Comparison of ENCODE assay signal across 10 cellular contexts in the genomic region with DNA sequence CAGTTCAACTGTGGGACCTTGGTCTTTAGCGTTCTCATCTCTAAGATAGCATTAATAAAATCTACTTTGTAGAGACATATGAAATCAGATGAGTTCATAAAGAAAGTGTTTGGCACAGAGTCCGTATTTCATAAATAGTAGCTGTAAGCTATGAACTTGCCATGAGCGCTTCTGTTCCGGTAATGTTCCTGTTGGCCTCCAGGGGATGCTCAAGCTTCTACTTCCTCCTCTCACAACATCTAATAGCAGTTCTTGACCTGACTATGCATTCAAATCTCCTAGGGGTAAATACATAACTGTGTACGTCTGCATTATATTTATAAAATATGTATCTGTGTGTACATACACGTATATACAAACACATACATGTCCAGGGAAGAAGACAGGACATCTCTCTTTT.
DNase-seq lines count a peak whose midpoint lies in the region; ATAC-seq and TF ChIP-seq lines count a peak whose summit lies in the region.
"Had no signal": no experiment of that assay in that cellular context is flagged by ENCODE, and none has a peak within 500 bp of the region (broad histone marks: within the 10 kb centered on the region; RNA-seq: fewer than 3 reads in every experiment).

No MANE protein-coding gene starts in this region.

- TF ChIP-seq RAD21 in HCT116 (IDR thresholded peaks at IDR 0.05; ENCODE audit: low read depth): peak; percentile 61

- BruUV-seq in HCT116 (replicated peaks; lab: Mats Ljungman, UMichigan): no TSS peak

- CTCF ChIA-PET in HCT116 (lab: Charles Lee): interaction anchor here (0.9 to 1.0 kb wide), 2 partner anchors 23 to 119 kb away, joined by 3 to 4 read pairs; no protein-coding TSS in a partner anchor

- TF ChIP-seq POLR2A in HCT116 (IDR thresholded peaks at IDR 0.05; ENCODE audit: borderline replicate concordance, extremely low read depth, insufficient read depth, insufficient read length): no peak
- TF ChIP-seq POLR2A in gastrocnemius medialis (IDR thresholded peaks at IDR 0.05): no peak
- no peak for TF ChIP-seq POLR2A in Peyer's patch (IDR thresholded peaks at IDR 0.05)

- H3K4me3 ChIP-seq in HCT116 (replicated peaks in 1 of 2; ENCODE audit: low read depth in 1 of 2, low read length in 2 of 2) (no peak overlapping the region), hepatocyte (no peak overlapping the region), gastrocnemius medialis (no peak overlapping the region), Peyer's patch (no peak overlapping the region)

- H3K9me2 ChIP-seq in HCT116 (ENCODE audit: insufficient read depth) (no peaks in the 10 kb centered on the region), hepatocyte (replicated peaks; ENCODE audit: insufficient read depth) (no peaks in the 10 kb centered on the region)

- ATAC-seq in HCT116 (peak; percentile 85), gastrocnemius medialis (no peak)

- intact Hi-C loops in HCT116 (cut with micrococcal nuclease) (loop anchor here (5.0 kb wide), 1 partner anchor 145 kb away; no protein-coding TSS in a partner anchor), gastrocnemius medialis (cut with DNase I; ENCODE audit: low total_unique reads) (no loop called here)

- H3K4me1 ChIP-seq in HCT116 (ENCODE audit: control insufficient read depth in 1 of 2, insufficient read depth in 2 of 2, low read length in 2 of 2): no peaks in the 10 kb centered on the region
- H3K4me1 ChIP-seq in hepatocyte (ENCODE audit: insufficient read depth): peaks cover 14% of the 10 kb centered on the region
- H3K4me1 ChIP-seq in gastrocnemius medialis: no peaks in the 10 kb centered on the region
- no peaks in the 10 kb centered on the region for H3K4me1 ChIP-seq in Peyer's patch

- H3K36me3 ChIP-seq in HCT116 (ENCODE audit: control insufficient read depth in 1 of 2, insufficient read depth in 2 of 2, low read length in 2 of 2) (no peaks in the 10 kb centered on the region), hepatocyte (replicated peaks; ENCODE audit: insufficient read depth, low read depth) (no peaks in the 10 kb centered on the region), gastrocnemius medialis (no peaks in the 10 kb centered on the region), Peyer's patch (no peaks in the 10 kb centered on the region)

- in situ Hi-C loops in gastrocnemius medialis (cut with MboI; ENCODE audit: low sequenced_read_pairs in 4 of 4): no loop called here

- 92% methylated on average over 6 of the region's 6 CpGs for WGBS in hepatocyte (ENCODE audit: low lambda C conversion rate, missing lambda C conversion rate)

- TF ChIP-seq CTCF in HCT116 (IDR thresholded peaks at IDR 0.05 in 2 of 3, conservative IDR thresholded peaks at IDR 0.05 in 1 of 3; ENCODE audit: borderline replicate concordance in 1 of 3, insufficient read depth in 1 of 3, low read depth in 2 of 3, low read length in 2 of 3): peak; percentile 43 to 71 (median 70); a peak in 5 of 6 replicates
- peak; percentile 12 for TF ChIP-seq CTCF in hepatocyte (IDR thresholded peaks at IDR 0.05; ENCODE audit: poor library complexity)
- TF ChIP-seq CTCF in gastrocnemius medialis (IDR thresholded peaks at IDR 0.05 in 4 of 5, conservative IDR thresholded peaks at IDR 0.05 in 1 of 5): no peak
- TF ChIP-seq CTCF in Peyer's patch (IDR thresholded peaks at IDR 0.05): peak in 2 of 6 experiments; percentile 15 to 21

- H2AFZ ChIP-seq in HCT116 (ENCODE audit: low read depth, low read length, poor library complexity, severe bottlenecking): no peak overlapping the region
- no peak overlapping the region for H2AFZ ChIP-seq in hepatocyte

- H3K27me3 ChIP-seq in HCT116 (ENCODE audit: insufficient read depth, low read length) (peaks cover 32% of the 10 kb centered on the region), hepatocyte (no peaks in the 10 kb centered on the region), gastrocnemius medialis (no peaks in the 10 kb centered on the region), Peyer's patch (no peaks in the 10 kb centered on the region)

- no peak overlapping the region for H3K9ac ChIP-seq in HCT116 (ENCODE audit: low read length)

- POLR2A ChIA-PET in HCT116 (lab: Charles Lee): no interaction called here

- H3K27ac ChIP-seq in HCT116 (ENCODE audit: low read depth, low read length): no peak overlapping the region
- H3K27ac ChIP-seq in hepatocyte: no peak overlapping the region
- no peak overlapping the region for H3K27ac ChIP-seq in gastrocnemius medialis
- H3K27ac ChIP-seq in Peyer's patch: no peak overlapping the region

- no peak overlapping the region for H3K4me2 ChIP-seq in HCT116 (ENCODE audit: low read length)
- no peak overlapping the region for H3K4me2 ChIP-seq in hepatocyte

- H3K9me3 ChIP-seq in HCT116 (ENCODE audit: control insufficient read depth in 1 of 2, insufficient read depth in 1 of 2, low read depth in 1 of 2, low read length in 2 of 2) (no peaks in the 10 kb centered on the region), hepatocyte (ENCODE audit: low read depth) (no peaks in the 10 kb centered on the region), gastrocnemius medialis (no peaks in the 10 kb centered on the region), Peyer's patch (no peaks in the 10 kb centered on the region)

- H4K20me1 ChIP-seq in HCT116 (ENCODE audit: insufficient read depth): no peaks in the 10 kb centered on the region
- H4K20me1 ChIP-seq in hepatocyte (ENCODE audit: insufficient read depth, poor library complexity, severe bottlenecking): no peaks in the 10 kb centered on the region

- DNase-seq in AML-193 (lab: John Stamatoyannopoulos, UW) (peak; percentile 40 to 43), HCT116 (ENCODE audit: low read depth, low spot score) (peak; percentile 7), RKO (ENCODE audit: low spot score) (peak; percentile 25), hepatocyte (ENCODE audit: low spot score) (no peak), GM19240 (ENCODE audit: insufficient read length, low spot score) (no peak), gastrocnemius medialis (no peak), Peyer's patch (no peak)
- DNase-seq in stimulated activated CD4-positive, alpha-beta T cell treated with anti-CD3 and anti-CD28 coated beads, Interleukin-2, amount 100 ng/mL, for 48 hours: no peak
- DNase-seq: activated naive CD8-positive, alpha-beta T cell treated with anti-CD3 and anti-CD28 coated beads, Interleukin-2, amount 10 ng/mL, durations not matched to agents 7 days and 5 days; hypothalamus had no signal

- H3K79me2 ChIP-seq in HCT116 (ENCODE audit: insufficient read depth, low read length): no peaks in the 10 kb centered on the region
- no peaks in the 10 kb centered on the region for H3K79me2 ChIP-seq in hepatocyte

- RAD21 ChIA-PET in HCT116 (lab: Charles Lee; ENCODE audit: low non-redundant PET in 1 of 2, low total read pairs in 2 of 2, uncharacterized antibody in 2 of 2, unreplicated experiment in 2 of 2): no interaction called here

TF ChIP-seq in HCT116, 20 proteins besides CTCF, POLR2A, EP300 and RAD21:
- no peak for TF ChIP-seq SIN3A (IDR thresholded peaks at IDR 0.05; ENCODE audit: low read depth)
- TF ChIP-seq JUND (IDR thresholded peaks at IDR 0.05): no peak
- no peak for TF ChIP-seq ELF1 (IDR thresholded peaks at IDR 0.05; ENCODE audit: borderline replicate concordance, low read depth)
- TF ChIP-seq YY1 (IDR thresholded peaks at IDR 0.05; ENCODE audit: extremely low read depth, insufficient replicate concordance, low read depth, low read length): no peak
- TF ChIP-seq CEBPB (IDR thresholded peaks at IDR 0.05; ENCODE audit: low read depth): no peak
- TF ChIP-seq ZFX (IDR thresholded peaks at IDR 0.05): no peak
- no peak for TF ChIP-seq CBX3 (IDR thresholded peaks at IDR 0.05; ENCODE audit: low read depth)
- no peak for TF ChIP-seq EGR1 (IDR thresholded peaks at IDR 0.05; ENCODE audit: low read depth)
- no peak for TF ChIP-seq SRF (IDR thresholded peaks at IDR 0.05; ENCODE audit: low read depth)
- TF ChIP-seq ZNF274 (IDR thresholded peaks at IDR 0.05; ENCODE audit: low read depth, low read length): no peak
- no peak for TF ChIP-seq EZH2 (IDR thresholded peaks at IDR 0.05)
- TF ChIP-seq TCF7L2 (IDR thresholded peaks at IDR 0.05; ENCODE audit: borderline replicate concordance, extremely low read depth, insufficient read depth, insufficient read length): no peak
- no peak for TF ChIP-seq POLR2AphosphoS5 (IDR thresholded peaks at IDR 0.05; ENCODE audit: low read depth, low read length)
- TF ChIP-seq, protein P1, sequence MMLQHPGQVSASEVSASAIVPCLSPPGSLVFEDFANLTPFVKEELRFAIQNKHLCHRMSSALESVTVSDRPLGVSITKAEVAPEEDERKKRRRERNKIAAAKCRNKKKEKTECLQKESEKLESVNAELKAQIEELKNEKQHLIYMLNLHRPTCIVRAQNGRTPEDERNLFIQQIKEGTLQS (IDR thresholded peaks at IDR 0.05): no peak
- no peak for TF ChIP-seq FOSL1 (IDR thresholded peaks at IDR 0.05; ENCODE audit: low read depth)
- TF ChIP-seq, protein P2, sequence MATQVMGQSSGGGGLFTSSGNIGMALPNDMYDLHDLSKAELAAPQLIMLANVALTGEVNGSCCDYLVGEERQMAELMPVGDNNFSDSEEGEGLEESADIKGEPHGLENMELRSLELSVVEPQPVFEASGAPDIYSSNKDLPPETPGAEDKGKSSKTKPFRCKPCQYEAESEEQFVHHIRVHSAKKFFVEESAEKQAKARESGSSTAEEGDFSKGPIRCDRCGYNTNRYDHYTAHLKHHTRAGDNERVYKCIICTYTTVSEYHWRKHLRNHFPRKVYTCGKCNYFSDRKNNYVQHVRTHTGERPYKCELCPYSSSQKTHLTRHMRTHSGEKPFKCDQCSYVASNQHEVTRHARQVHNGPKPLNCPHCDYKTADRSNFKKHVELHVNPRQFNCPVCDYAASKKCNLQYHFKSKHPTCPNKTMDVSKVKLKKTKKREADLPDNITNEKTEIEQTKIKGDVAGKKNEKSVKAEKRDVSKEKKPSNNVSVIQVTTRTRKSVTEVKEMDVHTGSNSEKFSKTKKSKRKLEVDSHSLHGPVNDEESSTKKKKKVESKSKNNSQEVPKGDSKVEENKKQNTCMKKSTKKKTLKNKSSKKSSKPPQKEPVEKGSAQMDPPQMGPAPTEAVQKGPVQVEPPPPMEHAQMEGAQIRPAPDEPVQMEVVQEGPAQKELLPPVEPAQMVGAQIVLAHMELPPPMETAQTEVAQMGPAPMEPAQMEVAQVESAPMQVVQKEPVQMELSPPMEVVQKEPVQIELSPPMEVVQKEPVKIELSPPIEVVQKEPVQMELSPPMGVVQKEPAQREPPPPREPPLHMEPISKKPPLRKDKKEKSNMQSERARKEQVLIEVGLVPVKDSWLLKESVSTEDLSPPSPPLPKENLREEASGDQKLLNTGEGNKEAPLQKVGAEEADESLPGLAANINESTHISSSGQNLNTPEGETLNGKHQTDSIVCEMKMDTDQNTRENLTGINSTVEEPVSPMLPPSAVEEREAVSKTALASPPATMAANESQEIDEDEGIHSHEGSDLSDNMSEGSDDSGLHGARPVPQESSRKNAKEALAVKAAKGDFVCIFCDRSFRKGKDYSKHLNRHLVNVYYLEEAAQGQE (IDR thresholded peaks at IDR 0.05; ENCODE audit: low read depth): no peak
- no peak for TF ChIP-seq EZH2phosphoT487 (IDR thresholded peaks at IDR 0.05; ENCODE audit: borderline replicate concordance)

Comparison
In these comparisons a context has a peak if more than half of its experiments do, and no peak if none do; other contexts are left out.
1. DNase-seq: peak in AML-193 (2 of 2), HCT116 (single experiment) and RKO (single experiment); none in hepatocyte (single experiment), GM19240 (single experiment), gastrocnemius medialis (0 of 2), stimulated activated CD4-positive, alpha-beta T cell treated with anti-CD3 and anti-CD28 coated beads, Interleukin-2, amount 100 ng/mL, for 48 hours (0 of 2) and Peyer's patch (0 of 3).
2. CTCF ChIP-seq: peak in HCT116 (3 of 3) and hepatocyte (single experiment); none in gastrocnemius medialis (0 of 5).